1 cellular context compared by ENCODE assay signal in genomic region chr14:81303258-81303935, GRCh38.
TF ChIP-seq lines count a peak whose summit lies in the region.

No MANE protein-coding gene starts in this region.

TF ChIP-seq in HepG2, 621 proteins besides CTCF, POLR2A, EP300 and RAD21 (continued from another document and continues in another):
- TF ChIP-seq ZNF639 (CRISPR knock-in tag; conservative IDR thresholded peaks at IDR 0.05), result no peak; the same call in 1 of the 2 replicates
- TF ChIP-seq ZNF510 (CRISPR knock-in tag; IDR thresholded peaks at IDR 0.05; ENCODE audit: low read depth), result no peak
- peak; percentile 55; the same call in 1 of the 2 replicates for TF ChIP-seq ZNF878 (CRISPR knock-in tag; IDR thresholded peaks at IDR 0.05)
- no peak for TF ChIP-seq ZNF326 (CRISPR knock-in tag; IDR thresholded peaks at IDR 0.05; ENCODE audit: borderline replicate concordance)
- TF ChIP-seq NFYB (CRISPR knock-in tag; IDR thresholded peaks at IDR 0.05), result no peak
- no peak for TF ChIP-seq IKZF1 (IDR thresholded peaks at IDR 0.05)
- peak; percentile 86 for TF ChIP-seq ZMYM3 (CRISPR knock-in tag; IDR thresholded peaks at IDR 0.05)
- TF ChIP-seq ZNF747 (CRISPR knock-in tag; IDR thresholded peaks at IDR 0.05; ENCODE audit: borderline replicate concordance), result peak; percentile 67; the same call in 1 of the 2 replicates
- TF ChIP-seq HMGA1 (CRISPR knock-in tag; conservative IDR thresholded peaks at IDR 0.05), result no peak
- peak; percentile 54; the same call in 1 of the 2 replicates for TF ChIP-seq ZBTB38 (CRISPR knock-in tag; IDR thresholded peaks at IDR 0.05)
- TF ChIP-seq YEATS4 (CRISPR knock-in tag; IDR thresholded peaks at IDR 0.05; ENCODE audit: borderline replicate concordance), result peak; percentile 80
- TF ChIP-seq SNAI1 (CRISPR knock-in tag; IDR thresholded peaks at IDR 0.05; ENCODE audit: borderline replicate concordance), result no peak
- TF ChIP-seq E2F5 (CRISPR knock-in tag; conservative IDR thresholded peaks at IDR 0.05), result no peak
- peak; percentile 80 for TF ChIP-seq ZBTB33 (CRISPR knock-in tag; IDR thresholded peaks at IDR 0.05)
- no peak for TF ChIP-seq ZNF678 (CRISPR knock-in tag; IDR thresholded peaks at IDR 0.05)
- peak; percentile 30 for TF ChIP-seq RFX3 (CRISPR knock-in tag; IDR thresholded peaks at IDR 0.05)
- TF ChIP-seq MLXIP (CRISPR knock-in tag; IDR thresholded peaks at IDR 0.05; ENCODE audit: borderline replicate concordance), result no peak
- TF ChIP-seq GLI4 (CRISPR knock-in tag; IDR thresholded peaks at IDR 0.05; ENCODE audit: borderline replicate concordance), result no peak
- TF ChIP-seq ZNF362 (CRISPR knock-in tag; IDR thresholded peaks at IDR 0.05; ENCODE audit: borderline replicate concordance), result no peak
- TF ChIP-seq ZNF850 (CRISPR knock-in tag; conservative IDR thresholded peaks at IDR 0.05), result no peak
- TF ChIP-seq ZBTB7A (CRISPR knock-in tag; IDR thresholded peaks at IDR 0.05), result 0 out of 2 replicates have a peak, but pooled peaks have one; percentile 40
- TF ChIP-seq ZBTB39 (CRISPR knock-in tag; IDR thresholded peaks at IDR 0.05), result no peak
- TF ChIP-seq BHLHE40 (IDR thresholded peaks at IDR 0.05; ENCODE audit: low read length), result peak; percentile 79
- peak; percentile 35; the same call in 1 of the 2 replicates for TF ChIP-seq THRA (CRISPR knock-in tag; IDR thresholded peaks at IDR 0.05; ENCODE audit: borderline replicate concordance)
- TF ChIP-seq ZNF335 (CRISPR knock-in tag; IDR thresholded peaks at IDR 0.05), result peak; percentile 66; the same call in 1 of the 2 replicates
- peak; percentile 85; the same call in 1 of the 2 replicates for TF ChIP-seq ZSCAN9 (CRISPR knock-in tag; IDR thresholded peaks at IDR 0.05; ENCODE audit: borderline replicate concordance)
- TF ChIP-seq IRX3 (CRISPR knock-in tag; IDR thresholded peaks at IDR 0.05; ENCODE audit: borderline replicate concordance, low read depth), result no peak
- peak; percentile 95 for TF ChIP-seq FOXA3 (CRISPR knock-in tag; IDR thresholded peaks at IDR 0.05)
- no peak for TF ChIP-seq ZNF17 (CRISPR knock-in tag; IDR thresholded peaks at IDR 0.05)
- no peak for TF ChIP-seq PRDM15 (CRISPR knock-in tag; IDR thresholded peaks at IDR 0.05)
- no peak for TF ChIP-seq ZNF883 (CRISPR knock-in tag; IDR thresholded peaks at IDR 0.05; ENCODE audit: not compliant biosample characterization)
- no peak for TF ChIP-seq PRDM4 (CRISPR knock-in tag; IDR thresholded peaks at IDR 0.05; ENCODE audit: borderline replicate concordance)
- peak; percentile 97 for TF ChIP-seq ZNF292 (CRISPR knock-in tag; IDR thresholded peaks at IDR 0.05; ENCODE audit: borderline replicate concordance, low read depth)
- peak; percentile 73 for TF ChIP-seq KDM2A (CRISPR knock-in tag; IDR thresholded peaks at IDR 0.05; ENCODE audit: borderline replicate concordance, low read depth)
- no peak for TF ChIP-seq PAWR (CRISPR knock-in tag; IDR thresholded peaks at IDR 0.05; ENCODE audit: borderline replicate concordance)
